ENCODE assay signal across 1 cellular context in genomic region chr11:134223836-134224709, GRCh38.
A peak's percentile ranks its signal among the peaks of the same experiment; 100 is the strongest.
TF ChIP-seq lines count a peak whose summit lies in the region.

Gene NCAPD3, minus strand, starts transcription at chr11:134223967. Its CDS starts 41 bp downstream, at chr11:134223926.
Gene VPS26B, plus strand, starts transcription at chr11:134224671. Its CDS starts 452 bp downstream, at chr11:134225123.

TF ChIP-seq in WTC11, 78 proteins besides CTCF, POLR2A, EP300 and RAD21 (continued from another document and continues in another):
- TF ChIP-seq CDX4 (CRISPR knock-in tag; IDR thresholded peaks at IDR 0.05; ENCODE audit: borderline replicate concordance) (no peak), ZNF121 (CRISPR knock-in tag; IDR thresholded peaks at IDR 0.05) (no peak), GRHL2 (CRISPR knock-in tag; IDR thresholded peaks at IDR 0.05; ENCODE audit: insufficient replicate concordance, severe bottlenecking) (no peak), TEAD4 (CRISPR knock-in tag; IDR thresholded peaks at IDR 0.05) (no peak), NR2C2 (CRISPR knock-in tag; IDR thresholded peaks at IDR 0.05) (no peak), AR (CRISPR knock-in tag; IDR thresholded peaks at IDR 0.05) (no peak), TEAD1 (CRISPR knock-in tag; IDR thresholded peaks at IDR 0.05) (no peak; the same call in 1 of the 2 replicates), KAT7 (CRISPR knock-in tag; IDR thresholded peaks at IDR 0.05; ENCODE audit: borderline replicate concordance) (no peak), STAT6 (CRISPR knock-in tag; conservative IDR thresholded peaks at IDR 0.05; ENCODE audit: low read depth) (no peak), ATF6 (CRISPR knock-in tag; IDR thresholded peaks at IDR 0.05) (no peak), E2F5 (CRISPR knock-in tag; IDR thresholded peaks at IDR 0.05) (peak; percentile 78; the same call in 1 of the 2 replicates), ATF2 (CRISPR knock-in tag; IDR thresholded peaks at IDR 0.05; ENCODE audit: borderline replicate concordance, low read depth) (no peak), NR1H2 (CRISPR knock-in tag; IDR thresholded peaks at IDR 0.05) (no peak), RELA (CRISPR knock-in tag; IDR thresholded peaks at IDR 0.05; ENCODE audit: borderline replicate concordance) (no peak), ESRRA (CRISPR knock-in tag; IDR thresholded peaks at IDR 0.05; ENCODE audit: borderline replicate concordance) (no peak), FOXJ3 (CRISPR knock-in tag; IDR thresholded peaks at IDR 0.05; ENCODE audit: borderline replicate concordance) (no peak), JUN (CRISPR knock-in tag; IDR thresholded peaks at IDR 0.05) (no peak), FOXK1 (CRISPR knock-in tag; IDR thresholded peaks at IDR 0.05) (no peak; the same call in 1 of the 2 replicates), FOXP1 (CRISPR knock-in tag; IDR thresholded peaks at IDR 0.05; ENCODE audit: borderline replicate concordance) (peak; percentile 38; the same call in 1 of the 2 replicates), ZBTB21 (CRISPR knock-in tag; IDR thresholded peaks at IDR 0.05; ENCODE audit: borderline replicate concordance) (0 out of 2 replicates have a peak, but pooled peaks have one; percentile 38), E2F1 (CRISPR knock-in tag; IDR thresholded peaks at IDR 0.05) (no peak), TP53 (CRISPR knock-in tag; IDR thresholded peaks at IDR 0.05) (0 out of 2 replicates have a peak, but pooled peaks have one; percentile 4), PRDM15 (CRISPR knock-in tag; IDR thresholded peaks at IDR 0.05) (no peak), HMGXB4 (CRISPR knock-in tag; IDR thresholded peaks at IDR 0.05) (no peak), ELF4 (CRISPR knock-in tag; IDR thresholded peaks at IDR 0.05; ENCODE audit: low read depth) (no peak), ZNF138 (CRISPR knock-in tag; conservative IDR thresholded peaks at IDR 0.05) (no peak), OVOL2 (CRISPR knock-in tag; IDR thresholded peaks at IDR 0.05; ENCODE audit: borderline replicate concordance) (no peak), SOX15 (CRISPR knock-in tag; IDR thresholded peaks at IDR 0.05) (no peak), HMGA2 (CRISPR knock-in tag; IDR thresholded peaks at IDR 0.05) (no peak), ZNF671 (CRISPR knock-in tag; IDR thresholded peaks at IDR 0.05) (no peak), ZBTB43 (CRISPR knock-in tag; IDR thresholded peaks at IDR 0.05) (no peak)
